In genomic region chr1:23958810-23959460, GRCh38 we compare ENCODE assay signal across 1 cellular context.
A peak's percentile ranks its signal among the peaks of the same experiment; 100 is the strongest.
TF ChIP-seq lines count a peak whose summit lies in the region.

No MANE protein-coding gene starts in this region.

TF ChIP-seq in K562, 482 proteins besides CTCF, POLR2A, EP300 and RAD21 (continued from another document and continues in another):
- TF ChIP-seq FOXA1 (IDR thresholded peaks at IDR 0.05; ENCODE audit: borderline replicate concordance) (no peak), THRA (IDR thresholded peaks at IDR 0.05) (no peak), DIDO1 (tag; IDR thresholded peaks at IDR 0.05; ENCODE audit: low read depth) (no peak), ZBTB26 (CRISPR knock-in tag; IDR thresholded peaks at IDR 0.05) (no peak), ATF2 (CRISPR knock-in tag; IDR thresholded peaks at IDR 0.05) (no peak), ZNF224 (CRISPR knock-in tag; IDR thresholded peaks at IDR 0.05) (no peak), ZNF668 (CRISPR knock-in tag; IDR thresholded peaks at IDR 0.05) (no peak), NCOR1 (IDR thresholded peaks at IDR 0.05) (peak; percentile 44), ZNF717 (CRISPR knock-in tag; IDR thresholded peaks at IDR 0.05) (no peak), GMEB1 (CRISPR knock-in tag; IDR thresholded peaks at IDR 0.05) (no peak), PREB (CRISPR knock-in tag; IDR thresholded peaks at IDR 0.05) (no peak), RREB1 (CRISPR knock-in tag; IDR thresholded peaks at IDR 0.05) (no peak), ZNF707 (CRISPR knock-in tag; conservative IDR thresholded peaks at IDR 0.05) (no peak), HDAC6 (IDR thresholded peaks at IDR 0.05; ENCODE audit: low read depth, low read length) (no peak), NFYB (IDR thresholded peaks at IDR 0.05; ENCODE audit: extremely low read depth, insufficient read length) (peak; percentile 10), POLR2B (IDR thresholded peaks at IDR 0.05; ENCODE audit: low read depth, partially characterized antibody) (peak; percentile 62), TSHZ1 (CRISPR knock-in tag; IDR thresholded peaks at IDR 0.05) (no peak), ZNF589 (CRISPR knock-in tag; IDR thresholded peaks at IDR 0.05; ENCODE audit: low read depth) (peak; percentile 73; the same call in 1 of the 2 replicates), BRCA1 (IDR thresholded peaks at IDR 0.05) (no peak), BRCA1 (CRISPR knock-in tag; IDR thresholded peaks at IDR 0.05) (no peak), GABPA (tag; conservative IDR thresholded peaks at IDR 0.05; ENCODE audit: low read depth) (peak; percentile 91), TFAM (CRISPR knock-in tag; conservative IDR thresholded peaks at IDR 0.05) (no peak), ZNF277 (CRISPR knock-in tag; IDR thresholded peaks at IDR 0.05; ENCODE audit: borderline replicate concordance) (no peak), NR2C2 (CRISPR knock-in tag; IDR thresholded peaks at IDR 0.05) (no peak), NR2C2 (tag; IDR thresholded peaks at IDR 0.05) (no peak; the same call in 1 of the 2 replicates), ZNF174 (CRISPR knock-in tag; IDR thresholded peaks at IDR 0.05) (no peak), NUFIP1 (IDR thresholded peaks at IDR 0.05; ENCODE audit: partially characterized antibody) (no peak), COPS2 (conservative IDR thresholded peaks at IDR 0.05) (no peak), POLR2AphosphoS2 (IDR thresholded peaks at IDR 0.05; ENCODE audit: low read length) (peak; percentile 30; the same call in 1 of the 2 replicates), ZNF561 (CRISPR knock-in tag; conservative IDR thresholded peaks at IDR 0.05) (no peak), ZBED1 (IDR thresholded peaks at IDR 0.05) (peak; percentile 72; the same call in 1 of the 2 replicates), CC2D1A (IDR thresholded peaks at IDR 0.05) (0 out of 2 replicates have a peak, but pooled peaks have one; percentile 11), ZNF41 (CRISPR knock-in tag; conservative IDR thresholded peaks at IDR 0.05) (no peak), PHF21A (IDR thresholded peaks at IDR 0.05; ENCODE audit: borderline replicate concordance, low read depth) (peak; percentile 46; the same call in 1 of the 2 replicates), MCM5 (IDR thresholded peaks at IDR 0.05; ENCODE audit: low read depth) (no peak), PURB (CRISPR knock-in tag; IDR thresholded peaks at IDR 0.05; ENCODE audit: low read depth) (no peak), MED1 (CRISPR knock-in tag; IDR thresholded peaks at IDR 0.05; ENCODE audit: borderline replicate concordance) (no peak), STAT5B (CRISPR knock-in tag; IDR thresholded peaks at IDR 0.05) (no peak), ZNF24 (IDR thresholded peaks at IDR 0.05) (0 out of 2 replicates have a peak, but pooled peaks have one; percentile 17), FOS (IDR thresholded peaks at IDR 0.05; ENCODE audit: extremely low read depth, insufficient read length) (no peak), KLF16 (IDR thresholded peaks at IDR 0.05) (no peak), ZNF586 (CRISPR knock-in tag; conservative IDR thresholded peaks at IDR 0.05) (no peak), ZFP36 (IDR thresholded peaks at IDR 0.05; ENCODE audit: low read depth, low read length, partially characterized antibody) (peak; percentile 38), ZNF79 (CRISPR knock-in tag; IDR thresholded peaks at IDR 0.05; ENCODE audit: low read depth) (no peak), GABPB1 (CRISPR knock-in tag; IDR thresholded peaks at IDR 0.05) (peak; percentile 89), KAT7 (CRISPR knock-in tag; IDR thresholded peaks at IDR 0.05; ENCODE audit: borderline replicate concordance) (0 out of 2 replicates have a peak, but pooled peaks have one; percentile 57), ZBTB2 (IDR thresholded peaks at IDR 0.05) (peak; percentile 77), BCOR (IDR thresholded peaks at IDR 0.05) (0 out of 2 replicates have a peak, but pooled peaks have one; percentile 54), BRD9 (IDR thresholded peaks at IDR 0.05; ENCODE audit: low read depth, partially characterized antibody) (peak; percentile 54), ILF3 (IDR thresholded peaks at IDR 0.05; ENCODE audit: borderline replicate concordance) (0 out of 2 replicates have a peak, but pooled peaks have one; percentile 62), CHD2 (IDR thresholded peaks at IDR 0.05; ENCODE audit: low read depth, low read length) (no peak)
